2 cellular contexts compared by ENCODE assay signal in genomic region chr7:125563557-125563956, GRCh38.
TF ChIP-seq lines count a peak whose summit lies in the region.

No MANE protein-coding gene starts in this region.

TF ChIP-seq in WTC11, 78 proteins besides CTCF, POLR2A, EP300 and RAD21:
- TF ChIP-seq GRHL2 (CRISPR knock-in tag; IDR thresholded peaks at IDR 0.05; ENCODE audit: insufficient replicate concordance, severe bottlenecking): no peak
- no peak for TF ChIP-seq IRF2 (CRISPR knock-in tag; IDR thresholded peaks at IDR 0.05; ENCODE audit: borderline replicate concordance, low read depth)
TF ChIP-seq in WTC11: peak in this region for 0.

TF ChIP-seq in SK-N-SH treated with all-trans-retinoic acid at 6 μM for 48 hours, 23 proteins besides CTCF, POLR2A, EP300 and RAD21:
- TF ChIP-seq ZNF8 (CRISPR knock-in tag; IDR thresholded peaks at IDR 0.05) (no peak), ZFP3 (CRISPR knock-in tag; IDR thresholded peaks at IDR 0.05) (no peak)
